Comparison of ENCODE assay signal across 18 cellular contexts in the genomic region with DNA sequence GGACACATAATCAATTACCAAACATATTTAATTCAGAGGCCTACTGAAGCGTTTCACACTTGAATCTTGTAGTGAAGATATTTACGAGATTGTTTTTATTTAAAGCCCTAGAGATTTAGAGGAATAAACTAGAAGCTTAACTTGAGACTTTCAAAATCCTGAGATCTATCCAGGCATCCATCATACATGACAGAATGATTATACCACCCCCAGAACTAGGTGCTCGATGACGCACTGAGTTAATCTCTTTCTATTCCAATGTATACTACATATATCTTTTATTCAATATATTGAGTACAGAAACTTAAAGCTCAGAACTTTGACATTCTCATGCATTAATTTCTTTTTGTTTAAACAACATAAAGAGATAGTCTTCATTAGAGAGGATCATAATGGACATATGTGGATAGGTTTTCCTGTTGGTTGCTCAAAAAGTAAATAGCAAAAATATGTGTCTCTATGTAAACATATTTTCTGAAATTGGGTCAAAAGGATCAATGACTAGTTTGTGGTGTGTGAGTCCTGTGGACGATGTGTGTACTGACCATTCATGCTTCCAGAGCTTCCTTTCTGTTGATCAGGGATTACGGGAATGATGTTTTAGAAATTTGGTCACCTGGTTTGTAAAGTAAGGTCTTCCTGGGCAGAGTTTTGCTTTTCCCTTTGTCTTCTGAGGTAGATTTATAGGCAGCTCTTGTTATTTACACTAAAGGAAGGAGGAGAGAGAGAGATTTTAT.
DNase-seq lines count a peak whose midpoint lies in the region; ATAC-seq and TF ChIP-seq lines count a peak whose summit lies in the region.
"Had no signal": no experiment of that assay in that cellular context is flagged by ENCODE, and none has a peak within 500 bp of the region (broad histone marks: within the 10 kb centered on the region; RNA-seq: fewer than 3 reads in every experiment).

No MANE protein-coding gene starts in this region.

- H2AFZ ChIP-seq in OCI-LY7 (ENCODE audit: low read length) = no peak overlapping the region

- peaks cover 49 to 59% of the 10 kb centered on the region in 2 donors for H3K4me1 ChIP-seq in naive thymus-derived CD4-positive, alpha-beta T cell (ENCODE audit: control insufficient read depth in 2 of 2, insufficient read depth in 2 of 2, low read length in 2 of 2)
- no peaks in the 10 kb centered on the region for H3K4me1 ChIP-seq in OCI-LY7 (ENCODE audit: insufficient read depth, low read length, poor library complexity, severe bottlenecking)

- BruUV-seq in OCI-LY7 (replicated peaks; lab: Mats Ljungman, UMichigan) = no TSS peak

- peaks cover 70% of the 10 kb centered on the region for H3K4me1 Mint-ChIP-seq in activated CD4-positive, alpha-beta memory T cell treated with anti-CD3 and anti-CD28 coated beads, Interleukin-2, amount 10 ng/mL, durations not matched to agents 7 days and 5 days
- peaks cover 62% of the 10 kb centered on the region for H3K4me1 Mint-ChIP-seq in activated CD4-positive, alpha-beta memory T cell treated with anti-CD3 and anti-CD28 coated beads for 36 hours (ENCODE audit: low read depth)
- peaks cover 52 to 83% (median 77%) of the 10 kb centered on the region in 7 donors for H3K4me1 Mint-ChIP-seq in naive thymus-derived CD4-positive, alpha-beta T cell
- peaks cover 71% of the 10 kb centered on the region for H3K4me1 Mint-ChIP-seq in activated T-helper 1 cell treated with anti-CD3 and anti-CD28 coated beads, Interleukin-12 subunit alpha, Interleukin-12 subunit beta, Interleukin-2, Interleukin-4 antibody, amounts not matched to agents 30 ng/mL and 10 ng/mL and 1 ng/mL, durations not matched to agents 14 hours and 24 hours and 36 hours (ENCODE audit: low read depth)

- CTCF ChIA-PET in activated CD4-positive, alpha-beta memory T cell treated with anti-CD3 and anti-CD28 coated beads, Interleukin-2, amount 10 ng/mL, durations not matched to agents 7 days and 5 days (lab: Charles Lee) = no interaction called here
- CTCF ChIA-PET in activated CD4-positive, alpha-beta memory T cell treated with anti-CD3 and anti-CD28 coated beads for 36 hours (lab: Charles Lee) = interaction anchor here (0.6 to 1.2 kb wide), 4 partner anchors 15 to 247 kb away, joined by 3 read pairs; no protein-coding TSS in a partner anchor
- CTCF ChIA-PET in naive thymus-derived CD4-positive, alpha-beta T cell (lab: Charles Lee) = interaction anchor here (1.2 kb wide), 1 partner anchor 33 kb away, joined by 4 read pairs; no protein-coding TSS in a partner anchor
- CTCF ChIA-PET in OCI-LY7 (lab: Charles Lee; ENCODE audit: unreplicated experiment) = no interaction called here

- no peak overlapping the region for H3K4me2 ChIP-seq in OCI-LY7 (ENCODE audit: low read length)

- H3K27ac Mint-ChIP-seq in activated CD4-positive, alpha-beta memory T cell treated with anti-CD3 and anti-CD28 coated beads, Interleukin-2, amount 10 ng/mL, durations not matched to agents 7 days and 5 days = peak overlapping the region; percentile 4
- H3K27ac Mint-ChIP-seq in activated CD4-positive, alpha-beta memory T cell treated with anti-CD3 and anti-CD28 coated beads for 36 hours = no peak overlapping the region
- peak overlapping the region in 6 of 9 donors; percentile 23 to 83 (median 70) for H3K27ac Mint-ChIP-seq in naive thymus-derived CD4-positive, alpha-beta T cell
- H3K27ac Mint-ChIP-seq in activated T-helper 1 cell treated with anti-CD3 and anti-CD28 coated beads, Interleukin-12 subunit alpha, Interleukin-12 subunit beta, Interleukin-2, Interleukin-4 antibody, amounts not matched to agents 30 ng/mL and 10 ng/mL and 1 ng/mL, durations not matched to agents 14 hours and 24 hours and 36 hours = no peak overlapping the region

- no peak for ATAC-seq in naive thymus-derived CD4-positive, alpha-beta T cell
- ATAC-seq in HG03439 (IDR thresholded peaks at IDR 0.05; ENCODE audit: unreplicated experiment) = no peak
- ATAC-seq: HCT116 had no signal

- no peak overlapping the region for H3K27ac ChIP-seq in naive thymus-derived CD4-positive, alpha-beta T cell (ENCODE audit: low read depth, low read length)
- H3K27ac ChIP-seq in OCI-LY7 (ENCODE audit: low read depth, low read length, poor library complexity, severe bottlenecking) = no peak overlapping the region
- H3K27ac ChIP-seq: BLaER1 treated with 17β-estradiol and CSF1 and Interleukin-3, amounts not matched to agents 10 nM and 100 nM had no signal

- no peak for TF ChIP-seq CTCF in OCI-LY7 (conservative IDR thresholded peaks at IDR 0.05; ENCODE audit: low read length)

- no peaks in the 10 kb centered on the region for H3K36me3 ChIP-seq in naive thymus-derived CD4-positive, alpha-beta T cell (ENCODE audit: control insufficient read depth in 2 of 3, insufficient read depth in 3 of 3, low read length in 3 of 3)
- H3K36me3 ChIP-seq in OCI-LY7 (ENCODE audit: insufficient read depth, low read length) = no peaks in the 10 kb centered on the region
- H3K36me3 ChIP-seq: BLaER1 treated with 17β-estradiol and CSF1 and Interleukin-3, amounts not matched to agents 10 nM and 100 nM had no signal

- H3K79me2 ChIP-seq in OCI-LY7 (ENCODE audit: insufficient read depth, low read depth, low read length) = no peaks in the 10 kb centered on the region

- no peak overlapping the region for H3K4me3 ChIP-seq in naive thymus-derived CD4-positive, alpha-beta T cell (ENCODE audit: low read length)
- no peak overlapping the region for H3K4me3 ChIP-seq in OCI-LY7 (ENCODE audit: low read depth, low read length, poor library complexity, severe bottlenecking)
- H3K4me3 ChIP-seq: BLaER1 treated with 17β-estradiol and CSF1 and Interleukin-3, amounts not matched to agents 10 nM and 100 nM had no signal

- intact Hi-C loops in activated CD4-positive, alpha-beta memory T cell treated with anti-CD3 and anti-CD28 coated beads for 36 hours (cut with micrococcal nuclease) = loop anchor here (5.0 kb wide), 2 partner anchors 110 to 1525 kb away; a partner anchor contains a TSS
- intact Hi-C loops in naive thymus-derived CD4-positive, alpha-beta T cell (cut with micrococcal nuclease) = loop anchor here (5.0 to 10.0 kb wide), 3 partner anchors 110 to 1928 kb away; a partner anchor contains a TSS
- intact Hi-C loops in OCI-LY7 (cut with micrococcal nuclease; ENCODE audit: unreplicated experiment) = no loop called here
- intact Hi-C loops in activated T-helper 1 cell treated with anti-CD3 and anti-CD28 coated beads, Interleukin-12 subunit alpha, Interleukin-12 subunit beta, Interleukin-2, Interleukin-4 antibody, amounts not matched to agents 30 ng/mL and 10 ng/mL and 1 ng/mL, durations not matched to agents 14 hours and 24 hours and 36 hours (cut with micrococcal nuclease) = loop anchor here (5.0 to 10.0 kb wide), 5 partner anchors 35 to 808 kb away; a partner anchor contains a TSS

- POLR2A ChIA-PET in activated CD4-positive, alpha-beta memory T cell treated with anti-CD3 and anti-CD28 coated beads, Interleukin-2, amount 10 ng/mL, durations not matched to agents 7 days and 5 days (lab: Charles Lee) = interaction anchor here (1.3 to 1.4 kb wide), 2 partner anchors 245 to 247 kb away, joined by 4 to 8 read pairs; a partner anchor contains a TSS
- POLR2A ChIA-PET in activated CD4-positive, alpha-beta memory T cell treated with anti-CD3 and anti-CD28 coated beads for 36 hours (lab: Charles Lee) = no interaction called here
- POLR2A ChIA-PET in naive thymus-derived CD4-positive, alpha-beta T cell (lab: Charles Lee) = interaction anchor here (0.9 to 1.3 kb wide), 2 partner anchors 37 to 247 kb away, joined by 3 to 4 read pairs; no protein-coding TSS in a partner anchor
- POLR2A ChIA-PET in OCI-LY7 (lab: Charles Lee) = interaction anchor here (0.6 to 1.0 kb wide), 4 partner anchors 11 to 459 kb away, joined by 3 read pairs; no protein-coding TSS in a partner anchor

- no peaks in the 10 kb centered on the region for H3K27me3 ChIP-seq in naive thymus-derived CD4-positive, alpha-beta T cell (ENCODE audit: control insufficient read depth in 2 of 2, insufficient read depth in 2 of 2, low read length in 2 of 2)
- H3K27me3 ChIP-seq: BLaER1 treated with 17β-estradiol and CSF1 and Interleukin-3, amounts not matched to agents 10 nM and 100 nM had no signal

- no peaks in the 10 kb centered on the region for H3K9me3 Mint-ChIP-seq in activated CD4-positive, alpha-beta memory T cell treated with anti-CD3 and anti-CD28 coated beads, Interleukin-2, amount 10 ng/mL, durations not matched to agents 7 days and 5 days
- no peaks in the 10 kb centered on the region for H3K9me3 Mint-ChIP-seq in activated CD4-positive, alpha-beta memory T cell treated with anti-CD3 and anti-CD28 coated beads for 36 hours
- peaks cover 0 to 9% (median 0%) of the 10 kb centered on the region in 11 donors for H3K9me3 Mint-ChIP-seq in naive thymus-derived CD4-positive, alpha-beta T cell
- peaks cover 4% of the 10 kb centered on the region for H3K9me3 Mint-ChIP-seq in activated T-helper 1 cell treated with anti-CD3 and anti-CD28 coated beads, Interleukin-12 subunit alpha, Interleukin-12 subunit beta, Interleukin-2, Interleukin-4 antibody, amounts not matched to agents 30 ng/mL and 10 ng/mL and 1 ng/mL, durations not matched to agents 14 hours and 24 hours and 36 hours

- H3K27me3 Mint-ChIP-seq in activated CD4-positive, alpha-beta memory T cell treated with anti-CD3 and anti-CD28 coated beads, Interleukin-2, amount 10 ng/mL, durations not matched to agents 7 days and 5 days = no peaks in the 10 kb centered on the region
- H3K27me3 Mint-ChIP-seq in activated CD4-positive, alpha-beta memory T cell treated with anti-CD3 and anti-CD28 coated beads for 36 hours = no peaks in the 10 kb centered on the region
- H3K27me3 Mint-ChIP-seq in naive thymus-derived CD4-positive, alpha-beta T cell = no peaks in the 10 kb centered on the region
- no peaks in the 10 kb centered on the region for H3K27me3 Mint-ChIP-seq in activated T-helper 1 cell treated with anti-CD3 and anti-CD28 coated beads, Interleukin-12 subunit alpha, Interleukin-12 subunit beta, Interleukin-2, Interleukin-4 antibody, amounts not matched to agents 30 ng/mL and 10 ng/mL and 1 ng/mL, durations not matched to agents 14 hours and 24 hours and 36 hours (ENCODE audit: insufficient read depth)

- DNase-seq in activated CD4-positive, alpha-beta memory T cell treated with anti-CD3 and anti-CD28 coated beads, Interleukin-2, amount 10 ng/mL, durations not matched to agents 7 days and 5 days = no peak
- no peak for DNase-seq in activated CD4-positive, alpha-beta memory T cell treated with anti-CD3 and anti-CD28 coated beads for 36 hours
- DNase-seq in amniotic epithelial cell (ENCODE audit: low read depth) = peak; percentile 62
- no peak for DNase-seq in naive thymus-derived CD4-positive, alpha-beta T cell
- DNase-seq in OCI-LY7 (ENCODE audit: low spot score) = no peak
- DNase-seq in mesenteric fat pad (ENCODE audit: low spot score) = no peak
- DNase-seq in activated T-helper 1 cell treated with anti-CD3 and anti-CD28 coated beads, Interleukin-12 subunit alpha, Interleukin-12 subunit beta, Interleukin-2, Interleukin-4 antibody, amounts not matched to agents 30 ng/mL and 10 ng/mL and 1 ng/mL, durations not matched to agents 14 hours and 24 hours and 36 hours (ENCODE audit: low spot score) = no peak
- DNase-seq: 8988T, Caco-2, DMS79 treated with DMSO at 0.1 percent for 48 hours, GDM1, NCI-H1694 treated with DMSO at 0.1 percent for 48 hours, NCI-H446, NCI-H748 treated with DMSO at 0.1 percent for 48 hours, SHP77 treated with DMSO at 0.1 percent for 48 hours had no signal

- H3K9me2 ChIP-seq in OCI-LY7 (ENCODE audit: insufficient read depth, low read length) = no peaks in the 10 kb centered on the region

- no peaks in the 10 kb centered on the region for H4K20me1 ChIP-seq in OCI-LY7 (ENCODE audit: insufficient read depth, low read length)
- H4K20me1 ChIP-seq: BLaER1 treated with 17β-estradiol and CSF1 and Interleukin-3, amounts not matched to agents 10 nM and 100 nM had no signal

- no peak overlapping the region for H3K4me3 Mint-ChIP-seq in activated CD4-positive, alpha-beta memory T cell treated with anti-CD3 and anti-CD28 coated beads, Interleukin-2, amount 10 ng/mL, durations not matched to agents 7 days and 5 days
- H3K4me3 Mint-ChIP-seq in activated CD4-positive, alpha-beta memory T cell treated with anti-CD3 and anti-CD28 coated beads for 36 hours = no peak overlapping the region
- H3K4me3 Mint-ChIP-seq in naive thymus-derived CD4-positive, alpha-beta T cell = peak overlapping the region in 2 of 10 donors; percentile 59 to 63
- no peak overlapping the region for H3K4me3 Mint-ChIP-seq in activated T-helper 1 cell treated with anti-CD3 and anti-CD28 coated beads, Interleukin-12 subunit alpha, Interleukin-12 subunit beta, Interleukin-2, Interleukin-4 antibody, amounts not matched to agents 30 ng/mL and 10 ng/mL and 1 ng/mL, durations not matched to agents 14 hours and 24 hours and 36 hours

- no peaks in the 10 kb centered on the region for H3K9me3 ChIP-seq in naive thymus-derived CD4-positive, alpha-beta T cell (ENCODE audit: control insufficient read depth in 2 of 3, low read length in 3 of 3)
- H3K9me3 ChIP-seq in OCI-LY7 (ENCODE audit: low read length) = no peaks in the 10 kb centered on the region
- H3K9me3 ChIP-seq: BLaER1 treated with 17β-estradiol and CSF1 and Interleukin-3, amounts not matched to agents 10 nM and 100 nM had no signal

- peaks cover 12% of the 10 kb centered on the region for H3K36me3 Mint-ChIP-seq in activated CD4-positive, alpha-beta memory T cell treated with anti-CD3 and anti-CD28 coated beads, Interleukin-2, amount 10 ng/mL, durations not matched to agents 7 days and 5 days (ENCODE audit: low read depth)
- H3K36me3 Mint-ChIP-seq in activated CD4-positive, alpha-beta memory T cell treated with anti-CD3 and anti-CD28 coated beads for 36 hours = no peaks in the 10 kb centered on the region
- H3K36me3 Mint-ChIP-seq in naive thymus-derived CD4-positive, alpha-beta T cell = peaks cover 0 to 12% (median 0%) of the 10 kb centered on the region in 5 donors
- H3K36me3 Mint-ChIP-seq in activated T-helper 1 cell treated with anti-CD3 and anti-CD28 coated beads, Interleukin-12 subunit alpha, Interleukin-12 subunit beta, Interleukin-2, Interleukin-4 antibody, amounts not matched to agents 30 ng/mL and 10 ng/mL and 1 ng/mL, durations not matched to agents 14 hours and 24 hours and 36 hours (ENCODE audit: low read depth) = peaks cover 3% of the 10 kb centered on the region

Comparison
In these comparisons a context has a peak if more than half of its experiments do, and no peak if none do; other contexts are left out.
1. H3K27ac Mint-ChIP-seq: peak in activated CD4-positive, alpha-beta memory T cell treated with anti-CD3 and anti-CD28 coated beads, Interleukin-2, amount 10 ng/mL, durations not matched to agents 7 days and 5 days (single experiment) and naive thymus-derived CD4-positive, alpha-beta T cell (6 of 9); none in activated CD4-positive, alpha-beta memory T cell treated with anti-CD3 and anti-CD28 coated beads for 36 hours (single experiment) and activated T-helper 1 cell treated with anti-CD3 and anti-CD28 coated beads, Interleukin-12 subunit alpha, Interleukin-12 subunit beta, Interleukin-2, Interleukin-4 antibody, amounts not matched to agents 30 ng/mL and 10 ng/mL and 1 ng/mL, durations not matched to agents 14 hours and 24 hours and 36 hours (single experiment).
2. CTCF ChIA-PET loops: an anchor here in activated CD4-positive, alpha-beta memory T cell treated with anti-CD3 and anti-CD28 coated beads for 36 hours (0.6 to 1.2 kb wide) and naive thymus-derived CD4-positive, alpha-beta T cell (1.2 kb wide); none called in activated CD4-positive, alpha-beta memory T cell treated with anti-CD3 and anti-CD28 coated beads, Interleukin-2, amount 10 ng/mL, durations not matched to agents 7 days and 5 days and OCI-LY7.